8 cellular contexts compared by ENCODE assay signal in the genomic region with DNA sequence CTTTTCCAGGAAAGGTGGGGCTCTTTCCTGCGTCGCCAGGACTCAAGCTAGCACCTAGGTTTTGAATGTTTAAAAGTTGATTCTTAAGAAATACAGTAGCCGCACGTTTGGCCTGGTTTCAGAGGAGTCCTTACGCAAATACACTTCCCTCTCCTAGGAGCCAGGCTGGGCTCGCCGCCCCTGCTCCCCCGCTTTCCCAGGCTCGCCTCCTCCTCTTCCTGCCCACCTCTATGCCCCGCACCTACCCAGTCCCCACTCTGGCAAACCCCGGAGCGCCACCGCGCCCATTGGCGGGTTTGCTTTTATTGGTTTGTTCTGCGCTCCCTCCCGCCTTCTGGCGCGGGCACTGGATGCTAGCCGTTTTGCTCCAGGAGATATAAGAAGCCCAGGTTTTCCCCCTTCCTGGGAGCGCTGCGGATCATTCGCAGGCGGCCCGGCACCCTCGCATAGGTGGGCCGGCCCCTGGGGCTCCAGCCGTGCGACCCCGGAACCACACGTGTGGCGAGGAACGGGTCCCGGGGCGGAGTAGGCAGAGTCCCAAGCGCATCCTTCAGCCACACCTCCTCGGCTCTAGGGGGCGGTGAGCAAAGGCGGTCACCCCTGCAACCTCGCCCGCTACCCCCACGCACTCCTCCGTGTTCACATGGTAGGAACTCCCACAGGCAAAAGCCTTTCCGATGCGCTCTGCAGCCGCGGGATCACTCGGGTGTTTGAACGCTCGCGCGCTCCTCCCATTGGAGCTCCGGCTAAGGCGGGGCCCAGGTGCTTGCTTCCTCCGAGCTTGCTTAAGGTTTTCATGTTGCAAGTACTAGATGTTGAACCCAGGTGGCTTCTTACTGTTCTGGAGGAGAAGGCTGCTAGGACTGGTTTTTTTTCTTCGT.
DNase-seq lines count a peak whose midpoint lies in the region; ATAC-seq, FAIRE-seq and TF ChIP-seq lines count a peak whose summit lies in the region.

No MANE protein-coding gene starts in this region.

- H3K4me3 ChIP-seq in DND-41 (ENCODE audit: low read depth in 1 of 2, low read length in 2 of 2), result peak overlapping the region; percentile 52 to 59
- peak overlapping the region; percentile 39 for H3K4me3 ChIP-seq in lung

- TF ChIP-seq CTCF in DND-41 (IDR thresholded peaks at IDR 0.05; ENCODE audit: borderline replicate concordance, extremely low read depth, low read length, poor library complexity, severe bottlenecking), result peak; percentile 71
- TF ChIP-seq CTCF in lung (IDR thresholded peaks at IDR 0.05; ENCODE audit: control extremely low read depth, extremely low read depth), result no peak

- peaks cover 63% of the 10 kb centered on the region for H3K4me1 ChIP-seq in DND-41 (ENCODE audit: insufficient read depth, low read length)
- no peaks in the 10 kb centered on the region for H3K4me1 ChIP-seq in lung (ENCODE audit: control insufficient read depth in 2 of 2, insufficient read depth in 2 of 2, low read length in 2 of 2)

- 0 to 1% methylated on average over 55 to 56 of the region's 56 CpGs for WGBS in lung, 2 donors

- peak overlapping the region; percentile 94 for H3K9ac ChIP-seq in DND-41 (ENCODE audit: low read depth, low read length)

- H3K9me3 ChIP-seq in DND-41 (ENCODE audit: insufficient read depth, low read length, severe bottlenecking) (no peaks in the 10 kb centered on the region), lung (ENCODE audit: control insufficient read depth in 2 of 2, insufficient read depth in 1 of 2, low read length in 1 of 2) (no peaks in the 10 kb centered on the region)

- FAIRE-seq in H54 (lab: Jason Lieb, UNC), result no peak

- peak; percentile 24; the same call in 1 of the 2 replicates for TF ChIP-seq POLR2A in H54 (IDR thresholded peaks at IDR 0.05; ENCODE audit: low read depth, low read length)

- peak; percentile 88 for DNase-seq in DND-41
- DNase-seq in H54 (ENCODE audit: insufficient read length, low spot score), result no peak
- peak; percentile 7 for DNase-seq in NCI-H1105 (lab: John Stamatoyannopoulos, UW)
- DNase-seq in dedifferentiated amniotic fluid mesenchymal stem cell (ENCODE audit: extremely low spot score), result peak; percentile 47
- DNase-seq in lung (ENCODE audit: low spot score), result peak; percentile 79
- peak; percentile 81 for DNase-seq in stimulated activated CD8-positive, alpha-beta memory T cell treated with anti-CD3 and anti-CD28 coated beads, Interleukin-4, amount 100 ng/mL, for 48 hours

- H3K79me2 ChIP-seq in DND-41 (ENCODE audit: insufficient read depth, low read length), result peaks cover 42% of the 10 kb centered on the region

- H3K36me3 ChIP-seq in DND-41 (ENCODE audit: insufficient read depth, low read length) (no peaks in the 10 kb centered on the region; the same call in 1 of the 2 replicates), lung (ENCODE audit: control insufficient read depth in 2 of 2, insufficient read depth in 2 of 2, low read length in 2 of 2) (no peaks in the 10 kb centered on the region)

- peak overlapping the region; percentile 75 for H2AFZ ChIP-seq in DND-41 (ENCODE audit: low read depth, low read length)

- peak overlapping the region; percentile 87 for H3K4me2 ChIP-seq in DND-41 (ENCODE audit: insufficient read depth, low read length)

- H3K27ac ChIP-seq in DND-41 (ENCODE audit: low read length), result peak overlapping the region; percentile 93
- no peak overlapping the region for H3K27ac ChIP-seq in lung (ENCODE audit: low read depth in 1 of 2, low read length in 1 of 2)

- peaks cover 5% of the 10 kb centered on the region for H3K27me3 ChIP-seq in DND-41 (ENCODE audit: insufficient read depth, low read length, poor library complexity)
- no peaks in the 10 kb centered on the region for H3K27me3 ChIP-seq in lung (ENCODE audit: control insufficient read depth, insufficient read depth)

- ATAC-seq in DND-41 (ENCODE audit: insufficient read depth, low read depth) (peak; percentile 76), lung (ENCODE audit: insufficient read depth, low FRiP score) (peak; percentile 58), HG03565 (IDR thresholded peaks at IDR 0.05; ENCODE audit: unreplicated experiment) (no peak)
- peak; percentile 18 to 31 for ATAC-seq in activated CD4-positive, CD25-positive, alpha-beta regulatory T cell treated with anti-CD3 and anti-CD28 coated beads, Interleukin-2, amount 50 U/mL, for 24 hours

- H4K20me1 ChIP-seq in DND-41 (ENCODE audit: insufficient read depth, low read length), result no peaks in the 10 kb centered on the region
